ENCODE assay signal across 23 cellular contexts in genomic region chr9:113690055-113690740, GRCh38.
DNase-seq lines count a peak whose midpoint lies in the region; ATAC-seq and TF ChIP-seq lines count a peak whose summit lies in the region.
"Had no signal": no experiment of that assay in that cellular context is flagged by ENCODE, and none has a peak within 500 bp of the region (broad histone marks: within the 10 kb centered on the region; RNA-seq: fewer than 3 reads in every experiment).

No MANE protein-coding gene starts in this region.

- dilution Hi-C loops in mammary epithelial cell (cut with HindIII; ENCODE audit: low sequenced_read_pairs), result no loop called here

- H3K79me2 ChIP-seq in mammary epithelial cell (ENCODE audit: insufficient read depth, low read length), result no peaks in the 10 kb centered on the region

- H3K4me3 ChIP-seq in mammary epithelial cell (replicated peaks in 1 of 3; ENCODE audit: insufficient read depth in 1 of 3, low read depth in 2 of 3, low read length in 3 of 3) (no peak overlapping the region), mucosa of descending colon (no peak overlapping the region)
- H3K4me3 ChIP-seq: MG63, SJCRH30, tibial artery had no signal

- WGBS in mammary epithelial cell (ENCODE audit: low coverage, missing lambda C conversion rate), result 82% methylated on average over 11 of the region's 11 CpGs

- peak overlapping the region; percentile 12 for H2AFZ ChIP-seq in mammary epithelial cell (ENCODE audit: low read depth, low read length)

- no peak for DNase-seq in mammary epithelial cell
- no peak for DNase-seq in MCF 10A (ENCODE audit: unreplicated experiment)
- peak; percentile 31 for DNase-seq in NCI-H226
- DNase-seq in foreskin keratinocyte, result no peak
- DNase-seq in DMS 273 (lab: John Stamatoyannopoulos, UW; ENCODE audit: unreplicated experiment), result no peak
- no peak for DNase-seq in mucosa of descending colon
- no peak for DNase-seq in activated CD4-positive, CD25-positive, alpha-beta regulatory T cell (lab: John Stamatoyannopoulos, UW)
- DNase-seq: activated CD4-positive, alpha-beta memory T cell treated with anti-CD3 and anti-CD28 coated beads, Interleukin-2, amount 10 ng/mL, durations not matched to agents 7 days and 5 days; activated naive CD8-positive, alpha-beta T cell treated with anti-CD3 and anti-CD28 coated beads for 36 hours; CD8-positive, alpha-beta T cell; cerebellar nuclear complex; left ventricle myocardium superior; MG63; midbrain; naive thymus-derived CD8-positive, alpha-beta T cell; NCI-H1105 treated with DMSO at 0.1 percent for 48 hours; NCI-H2029 treated with DMSO at 0.1 percent for 48 hours; SJCRH30; T-cell had no signal

- in situ Hi-C loops in mammary epithelial cell (cut with MboI; ENCODE audit: low sequenced_read_pairs in 2 of 2), result no loop called here

- no peak for TF ChIP-seq CTCF in mammary epithelial cell (conservative IDR thresholded peaks at IDR 0.05 in 1 of 2, IDR thresholded peaks at IDR 0.05 in 1 of 2; ENCODE audit: extremely low read depth in 1 of 2, insufficient read depth in 1 of 2, low read depth in 1 of 2, low read length in 2 of 2)
- TF ChIP-seq CTCF in MCF 10A (IDR thresholded peaks at IDR 0.05; ENCODE audit: unreplicated experiment), result no peak
- TF ChIP-seq CTCF in foreskin keratinocyte (conservative IDR thresholded peaks at IDR 0.05), result peak; percentile 32
- no peak for TF ChIP-seq CTCF in mucosa of descending colon (IDR thresholded peaks at IDR 0.05)

- BruUV-seq in mammary epithelial cell (replicated peaks; lab: Mats Ljungman, UMichigan), result no TSS peak
- no TSS peak for BruUV-seq in MCF 10A (replicated peaks; lab: Mats Ljungman, UMichigan)

- no peak overlapping the region for H3K4me2 ChIP-seq in mammary epithelial cell (ENCODE audit: insufficient read depth, low read depth, low read length)

- no peaks in the 10 kb centered on the region for H3K27me3 ChIP-seq in mammary epithelial cell (ENCODE audit: insufficient read depth, low read length)
- H3K27me3 ChIP-seq in foreskin keratinocyte, result peaks cover 24% of the 10 kb centered on the region
- H3K27me3 ChIP-seq: MG63 had no signal

- H4K20me1 ChIP-seq in mammary epithelial cell (ENCODE audit: insufficient read depth, low read length), result no peaks in the 10 kb centered on the region

- POLR2A ChIA-PET in MCF 10A (lab: Yijun Ruan, JAX), result interaction anchor here (0.5 to 0.7 kb wide), 3 partner anchors 19 to 1572 kb away, joined by 3 to 4 read pairs (median 3); no protein-coding TSS in a partner anchor

- no peak overlapping the region for H3K9ac ChIP-seq in mammary epithelial cell (ENCODE audit: insufficient read depth, low read length)

- no peaks in the 10 kb centered on the region for H3K4me1 Mint-ChIP-seq in MCF 10A (ENCODE audit: insufficient read depth, unreplicated experiment)

- intact Hi-C loops in mammary epithelial cell (cut with micrococcal nuclease) (no loop called here), MCF 10A (cut with micrococcal nuclease) (no loop called here), mucosa of descending colon (cut with DNase I, micrococcal nuclease) (no loop called here)

- no peak overlapping the region for H3K27ac ChIP-seq in mammary epithelial cell (ENCODE audit: insufficient read depth, low read depth, low read length)
- no peak overlapping the region for H3K27ac ChIP-seq in foreskin keratinocyte
- H3K27ac ChIP-seq: SJCRH30, tibial artery had no signal

- CTCF ChIA-PET in mammary epithelial cell (lab: Charles Lee; ENCODE audit: low non-redundant PET) (no interaction called here), MCF 10A (lab: Yijun Ruan, JAX) (no interaction called here)

- H3K9me3 Mint-ChIP-seq in MCF 10A (ENCODE audit: unreplicated experiment), result no peaks in the 10 kb centered on the region
- H3K9me3 Mint-ChIP-seq: activated CD4-positive, alpha-beta memory T cell treated with anti-CD3 and anti-CD28 coated beads, Interleukin-2, amount 10 ng/mL, durations not matched to agents 7 days and 5 days; activated T-helper 2 cell treated with anti-CD3 and anti-CD28 coated beads, Interferon-gamma antibody, Interleukin-2, Interleukin-4, amounts not matched to agents 10 μg/mL and 5 μg/mL and 100 μg/mL, durations not matched to agents 14 hours and 24 hours and 36 hours; CD8-positive, alpha-beta T cell; T-cell had no signal

- H3K9me3 ChIP-seq in mammary epithelial cell (replicated peaks; ENCODE audit: insufficient read depth, low read length) (no peaks in the 10 kb centered on the region), mucosa of descending colon (no peaks in the 10 kb centered on the region)
- H3K9me3 ChIP-seq: tibial artery had no signal

- H3K36me3 ChIP-seq in mammary epithelial cell (ENCODE audit: insufficient read depth, low read length) (no peaks in the 10 kb centered on the region), mucosa of descending colon (ENCODE audit: low read depth) (no peaks in the 10 kb centered on the region)
- H3K36me3 ChIP-seq: MG63, SJCRH30, tibial artery had no signal

- peaks cover 9% of the 10 kb centered on the region for H3K4me1 ChIP-seq in mammary epithelial cell (ENCODE audit: insufficient read depth, low read length)
- peaks cover 3% of the 10 kb centered on the region for H3K4me1 ChIP-seq in foreskin keratinocyte
- peaks cover 4% of the 10 kb centered on the region for H3K4me1 ChIP-seq in mucosa of descending colon (ENCODE audit: low read depth)
- H3K4me1 ChIP-seq: SJCRH30 had no signal

- no peak overlapping the region for H3K4me3 Mint-ChIP-seq in MCF 10A (ENCODE audit: unreplicated experiment)
- H3K4me3 Mint-ChIP-seq: activated CD4-positive, alpha-beta memory T cell treated with anti-CD3 and anti-CD28 coated beads, Interleukin-2, amount 10 ng/mL, durations not matched to agents 7 days and 5 days; activated naive CD8-positive, alpha-beta T cell treated with anti-CD3 and anti-CD28 coated beads for 36 hours; CD8-positive, alpha-beta T cell; naive thymus-derived CD8-positive, alpha-beta T cell; T-cell had no signal

- no peak overlapping the region for H3K27ac Mint-ChIP-seq in MCF 10A (ENCODE audit: low read depth, unreplicated experiment)
- H3K27ac Mint-ChIP-seq: activated CD4-positive, alpha-beta memory T cell treated with anti-CD3 and anti-CD28 coated beads, Interleukin-2, amount 10 ng/mL, durations not matched to agents 7 days and 5 days; activated naive CD8-positive, alpha-beta T cell treated with anti-CD3 and anti-CD28 coated beads for 36 hours; activated T-helper 2 cell treated with anti-CD3 and anti-CD28 coated beads, Interferon-gamma antibody, Interleukin-2, Interleukin-4, amounts not matched to agents 10 μg/mL and 5 μg/mL and 100 μg/mL, durations not matched to agents 14 hours and 24 hours and 36 hours; CD8-positive, alpha-beta T cell; T-cell had no signal

- ATAC-seq in foreskin keratinocyte, result peak; percentile 68
- no peak for ATAC-seq in mucosa of descending colon
- ATAC-seq in GM21447 (IDR thresholded peaks at IDR 0.05; ENCODE audit: unreplicated experiment), result no peak
- ATAC-seq: activated CD4-positive, CD25-positive, alpha-beta regulatory T cell treated with anti-CD3 and anti-CD28 coated beads, Interleukin-2, amount 50 U/mL, for 24 hours; CD8-positive, alpha-beta T cell; left ventricle myocardium superior; naive thymus-derived CD8-positive, alpha-beta T cell; T-cell had no signal

- H3K27me3 Mint-ChIP-seq in MCF 10A (ENCODE audit: insufficient read depth, unreplicated experiment), result peaks cover 26% of the 10 kb centered on the region

- H3K36me3 Mint-ChIP-seq in MCF 10A (ENCODE audit: insufficient read depth, unreplicated experiment), result no peaks in the 10 kb centered on the region
- H3K36me3 Mint-ChIP-seq: activated naive CD8-positive, alpha-beta T cell treated with anti-CD3 and anti-CD28 coated beads for 36 hours; CD8-positive, alpha-beta T cell; naive thymus-derived CD8-positive, alpha-beta T cell; T-cell had no signal
